Comparison of ENCODE assay signal across 2 cellular contexts in genomic region chr9:121730188-121730587, GRCh38.
A peak's percentile ranks its signal among the peaks of the same experiment; 100 is the strongest.
TF ChIP-seq lines count a peak whose summit lies in the region.

No MANE protein-coding gene starts in this region.

TF ChIP-seq in IMR-90, 13 proteins besides CTCF, POLR2A, EP300 and RAD21:
- TF ChIP-seq MAFK (IDR thresholded peaks at IDR 0.05; ENCODE audit: low read depth, low read length) (peak; percentile 86), RCOR1 (IDR thresholded peaks at IDR 0.05; ENCODE audit: insufficient replicate concordance, low read length) (no peak)

TF ChIP-seq in H1, 55 proteins besides CTCF, POLR2A, EP300 and RAD21:
- no peak for TF ChIP-seq TAF1 (IDR thresholded peaks at IDR 0.05; ENCODE audit: low read depth, low read length)
- no peak for TF ChIP-seq MAX (IDR thresholded peaks at IDR 0.05)
- no peak for TF ChIP-seq SIX5 (IDR thresholded peaks at IDR 0.05; ENCODE audit: low read depth, low read length)
- no peak for TF ChIP-seq CEBPB (IDR thresholded peaks at IDR 0.05; ENCODE audit: low read depth, low read length)
- no peak for TF ChIP-seq SP2 (IDR thresholded peaks at IDR 0.05; ENCODE audit: low read length)
- TF ChIP-seq BRCA1 (IDR thresholded peaks at IDR 0.05; ENCODE audit: low read depth, low read length), result no peak
- no peak for TF ChIP-seq CHD7 (IDR thresholded peaks at IDR 0.05; ENCODE audit: insufficient replicate concordance, low read length)
- TF ChIP-seq SIRT6 (IDR thresholded peaks at IDR 0.05; ENCODE audit: low read length), result no peak
- no peak for TF ChIP-seq PHF8 (conservative IDR thresholded peaks at IDR 0.05; ENCODE audit: low read depth, low read length)
- TF ChIP-seq RBBP5 (IDR thresholded peaks at IDR 0.05; ENCODE audit: borderline replicate concordance, low read depth, low read length), result no peak
- no peak for TF ChIP-seq POU5F1 (IDR thresholded peaks at IDR 0.05; ENCODE audit: low read depth, low read length)
- TF ChIP-seq NRF1 (IDR thresholded peaks at IDR 0.05; ENCODE audit: low read depth, low read length), result no peak
